ENCODE assay signal across 33 cellular contexts in the genomic region with DNA sequence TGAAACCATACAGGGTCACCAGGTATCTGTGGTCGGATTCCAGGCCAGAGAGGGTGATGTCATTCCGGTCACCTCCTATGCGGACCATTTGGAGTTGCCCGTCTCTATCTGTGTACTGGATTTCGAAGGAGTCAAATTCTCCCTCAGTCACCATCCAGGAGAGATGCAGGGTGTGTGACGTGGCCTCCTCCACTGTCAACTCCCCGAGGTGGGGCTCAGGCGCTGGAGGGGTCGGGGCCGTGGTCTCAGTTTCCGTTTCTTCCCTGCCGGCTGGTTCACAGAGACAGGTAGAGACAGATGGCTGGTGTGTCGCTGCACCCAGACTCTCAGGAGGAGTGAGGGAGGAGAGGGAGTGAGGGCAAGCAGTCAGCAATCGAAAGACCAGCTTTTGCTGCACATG. TPM values are rescaled to one million over a fixed set of nuclear protein-coding genes. Genes with fewer than 3 reads are reported as not detected.
"Had no signal": no experiment of that assay in that cellular context is flagged by ENCODE, and none has a peak within 500 bp of the region (broad histone marks: within the 10 kb centered on the region; RNA-seq: fewer than 3 reads in every experiment).

No MANE protein-coding gene starts in this region.

- H3K4me3 ChIP-seq: adrenal gland, body of pancreas, breast epithelium, SJSA1 had no signal

- H3K27ac ChIP-seq: adrenal gland, body of pancreas, KMS-11, SJSA1 had no signal

- H3K27me3 Mint-ChIP-seq: activated CD4-positive, alpha-beta T cell treated with anti-CD3 and anti-CD28 coated beads for 36 hours; activated CD4-positive, alpha-beta T cell treated with anti-CD3 and anti-CD28 coated beads, Interleukin-2, amount 10 ng/mL, durations not matched to agents 7 days and 5 days; activated T-cell treated with anti-CD3 and anti-CD28 coated beads, Interleukin-2, amount 50 U/mL, for 24 hours had no signal

- H3K27me3 ChIP-seq: adrenal gland, body of pancreas, breast epithelium, SJSA1 had no signal

- H3K9me3 Mint-ChIP-seq: activated CD4-positive, alpha-beta T cell treated with anti-CD3 and anti-CD28 coated beads, Interleukin-2, amount 10 ng/mL, durations not matched to agents 7 days and 5 days; activated naive CD4-positive, alpha-beta T cell treated with anti-CD3 and anti-CD28 coated beads, Interleukin-2, amount 50 U/mL, for 72 hours; activated T-cell treated with anti-CD3 and anti-CD28 coated beads, Interleukin-2, amount 50 U/mL, for 24 hours; activated T-helper 2 cell treated with anti-CD3 and anti-CD28 coated beads, Interferon-gamma antibody, Interleukin-2, Interleukin-4, amounts not matched to agents 10 μg/mL and 5 μg/mL and 100 μg/mL, durations not matched to agents 14 hours and 24 hours and 36 hours; T-helper 1 cell treated with Interleukin-12 subunit alpha and Interleukin-12 subunit beta and Interleukin-4 antibody, amounts not matched to agents 30 μg/mL and 1 μg/mL, for 36 hours; T-helper 2 cell treated with Interferon-gamma antibody and Interleukin-4, amounts not matched to agents 5 μg/mL and 100 μg/mL, for 36 hours had no signal

- H3K4me1 Mint-ChIP-seq: activated CD4-positive, alpha-beta T cell treated with anti-CD3 and anti-CD28 coated beads for 36 hours; activated CD4-positive, alpha-beta T cell treated with anti-CD3 and anti-CD28 coated beads, Interleukin-2, amount 10 ng/mL, durations not matched to agents 7 days and 5 days had no signal

- ATAC-seq: activated CD4-positive, alpha-beta T cell treated with anti-CD3 and anti-CD28 coated beads for 36 hours; activated CD4-positive, CD25-positive, alpha-beta regulatory T cell treated with anti-CD3 and anti-CD28 coated beads, Interleukin-2, amount 50 U/mL, for 24 hours; activated CD8-positive, alpha-beta T cell treated with anti-CD3 and anti-CD28 coated beads, Interleukin-2, amount 10 ng/mL, durations not matched to agents 7 days and 5 days; activated naive CD4-positive, alpha-beta T cell treated with anti-CD3 and anti-CD28 coated beads, Interleukin-2, amount 50 U/mL, for 72 hours; body of pancreas; Panc1 had no signal

- H3K36me3 ChIP-seq: adrenal gland, breast epithelium, SJSA1 had no signal

- H3K36me3 Mint-ChIP-seq: activated naive CD4-positive, alpha-beta T cell treated with anti-CD3 and anti-CD28 coated beads, Interleukin-2, amount 50 U/mL, for 72 hours had no signal

- H3K4me1 ChIP-seq: adrenal gland, body of pancreas, breast epithelium, SJSA1 had no signal

- H3K9ac ChIP-seq: KMS-11, SK-N-SH had no signal

- DNase-seq: activated CD4-positive, alpha-beta T cell treated with anti-CD3 and anti-CD28 coated beads for 36 hours; activated CD4-positive, alpha-beta T cell treated with anti-CD3 and anti-CD28 coated beads, Interleukin-2, amount 10 ng/mL, durations not matched to agents 7 days and 5 days; activated CD4-positive, alpha-beta T cell treated with anti-CD3 and anti-CD28 coated beads, Interleukin-2, amount 50 U/mL, for 48 hours; activated CD8-positive, alpha-beta T cell treated with anti-CD3 and anti-CD28 coated beads, Interleukin-2, amount 10 ng/mL, durations not matched to agents 7 days and 5 days; activated gamma-delta T cell; activated naive CD4-positive, alpha-beta T cell treated with Interleukin-2 at 50 U/mL for 16 hours; activated T-cell treated with anti-CD3 and anti-CD28 coated beads, Interleukin-2, amount 50 U/mL, for 24 hours; adrenal gland; body of pancreas; MM.1S; MV-4-11; NCI-H1092; NCI-H1436 treated with DMSO at 0.1 percent for 48 hours; NCI-H1694 treated with DMSO at 0.1 percent for 48 hours; NCI-H2029; NCI-H2227 treated with DMSO at 0.1 percent for 48 hours; NCI-H446; NCI-H510A treated with DMSO at 0.1 percent for 48 hours; NCI-H69; NCI-H82; SHP77 treated with DMSO at 0.1 percent for 48 hours; SK-N-SH had no signal

- H3K27ac Mint-ChIP-seq: activated CD4-positive, alpha-beta T cell treated with anti-CD3 and anti-CD28 coated beads for 36 hours; activated CD4-positive, alpha-beta T cell treated with anti-CD3 and anti-CD28 coated beads, Interleukin-2, amount 10 ng/mL, durations not matched to agents 7 days and 5 days; activated CD8-positive, alpha-beta T cell treated with anti-CD3 and anti-CD28 coated beads, Interleukin-2, amount 10 ng/mL, durations not matched to agents 7 days and 5 days; activated T-cell treated with anti-CD3 and anti-CD28 coated beads, Interleukin-2, amount 50 U/mL, for 24 hours; activated T-helper 2 cell treated with anti-CD3 and anti-CD28 coated beads, Interferon-gamma antibody, Interleukin-2, Interleukin-4, amounts not matched to agents 10 μg/mL and 5 μg/mL and 100 μg/mL, durations not matched to agents 14 hours and 24 hours and 36 hours; T-helper 1 cell treated with Interleukin-12 subunit alpha and Interleukin-12 subunit beta and Interleukin-4 antibody, amounts not matched to agents 30 μg/mL and 1 μg/mL, for 36 hours; T-helper 2 cell treated with Interferon-gamma antibody and Interleukin-4, amounts not matched to agents 5 μg/mL and 100 μg/mL, for 36 hours had no signal

- H3K4me3 Mint-ChIP-seq: activated CD4-positive, alpha-beta T cell treated with anti-CD3 and anti-CD28 coated beads for 36 hours; activated CD4-positive, alpha-beta T cell treated with anti-CD3 and anti-CD28 coated beads, Interleukin-2, amount 10 ng/mL, durations not matched to agents 7 days and 5 days; activated CD8-positive, alpha-beta T cell treated with anti-CD3 and anti-CD28 coated beads, Interleukin-2, amount 10 ng/mL, durations not matched to agents 7 days and 5 days; activated T-cell treated with anti-CD3 and anti-CD28 coated beads, Interleukin-2, amount 50 U/mL, for 24 hours; T-helper 1 cell treated with Interleukin-12 subunit alpha and Interleukin-12 subunit beta and Interleukin-4 antibody, amounts not matched to agents 30 μg/mL and 1 μg/mL, for 36 hours; T-helper 2 cell treated with Interferon-gamma antibody and Interleukin-4, amounts not matched to agents 5 μg/mL and 100 μg/mL, for 36 hours had no signal

- H3K9me3 ChIP-seq: adrenal gland, body of pancreas, breast epithelium, SJSA1, SK-N-SH had no signal

- H3K4me2 ChIP-seq: KMS-11, SK-N-SH had no signal

RNA-seq across cellular contexts. Expression of a gene that starts 30.7 kb away (rescaled TPM):
- total RNA-seq: activated CD8-positive, alpha-beta T cell treated with anti-CD3 and anti-CD28 coated beads, Interleukin-2, amount 10 ng/mL, durations not matched to agents 7 days and 5 days; LHCN-M2; RPMI7951; SJSA1 had no signal
